Comparison of ENCODE assay signal across 22 cellular contexts in the genomic region with DNA sequence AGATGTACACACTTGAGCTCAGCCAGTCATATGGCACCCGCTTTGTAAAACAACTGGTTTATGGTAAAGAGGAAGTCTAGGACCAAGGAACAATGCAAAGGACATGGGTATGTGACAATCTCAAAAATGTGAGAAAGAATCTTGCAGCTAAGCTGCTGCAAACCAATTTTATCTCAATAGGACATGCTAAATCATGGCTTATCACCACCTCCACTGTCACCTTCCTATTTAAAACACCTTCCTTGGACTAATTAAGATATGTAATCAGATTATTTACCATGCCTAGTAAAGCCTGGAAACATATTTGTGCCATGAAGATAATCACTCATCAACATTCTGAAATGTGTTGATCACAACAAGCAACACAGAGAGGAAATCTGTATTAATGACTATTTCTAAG.
"Had no signal": no experiment of that assay in that cellular context is flagged by ENCODE, and none has a peak within 500 bp of the region (broad histone marks: within the 10 kb centered on the region; RNA-seq: fewer than 3 reads in every experiment).

No MANE protein-coding gene starts in this region.

- H3K36me3 ChIP-seq: gastroesophageal sphincter, heart left ventricle, left lung, lower lobe of right lung had no signal

- H3K4me1 Mint-ChIP-seq: immature natural killer cell had no signal

- H3K79me2 ChIP-seq: hepatocyte had no signal

- H3K4me1 ChIP-seq: foreskin keratinocyte, gastroesophageal sphincter, heart left ventricle, left lung, lower lobe of right lung had no signal

- H3K36me3 Mint-ChIP-seq: immature natural killer cell had no signal

- H3K27ac ChIP-seq: coronary artery, dorsolateral prefrontal cortex, epithelial cell of prostate, foreskin keratinocyte, gastroesophageal sphincter, heart left ventricle, hepatocyte, left lung, lower lobe of right lung had no signal

- H3K27me3 ChIP-seq: dorsolateral prefrontal cortex, gastroesophageal sphincter, heart left ventricle, hepatocyte, left lung had no signal

- H3K27ac Mint-ChIP-seq: immature natural killer cell had no signal

- H3K4me2 ChIP-seq: hepatocyte had no signal

- ATAC-seq: esophagus mucosa, foreskin keratinocyte, gastroesophageal sphincter, heart left ventricle, left cardiac atrium, left lung, left ventricle myocardium superior, lower lobe of right lung had no signal

- H3K4me3 ChIP-seq: coronary artery, dorsolateral prefrontal cortex, gastroesophageal sphincter, heart left ventricle, hepatocyte, left lung, lower lobe of right lung had no signal

- H2AFZ ChIP-seq: hepatocyte had no signal

- H3K9me3 ChIP-seq: gastroesophageal sphincter, heart left ventricle, left lung, lower lobe of right lung had no signal

- H3K4me3 Mint-ChIP-seq: immature natural killer cell had no signal

- DNase-seq: dermis blood vessel endothelial cell; dorsolateral prefrontal cortex; effector CD4-positive, alpha-beta T cell; effector memory CD4-positive, alpha-beta T cell; erythroblast; foreskin keratinocyte; heart left ventricle; hypothalamus; immature natural killer cell; islet precursor cell; kidney; left cardiac atrium; left lung; left ventricle myocardium superior; lower lobe of right lung; mesenchymal stem cell; midbrain had no signal
